26 cellular contexts compared by ENCODE assay signal in genomic region chr9:100120286-100120685, GRCh38. TPM values are rescaled to one million over a fixed set of nuclear protein-coding genes. Genes with fewer than 3 reads are reported as not detected.
DNase-seq lines count a peak whose midpoint lies in the region; ATAC-seq and TF ChIP-seq lines count a peak whose summit lies in the region.
"Had no signal": no experiment of that assay in that cellular context is flagged by ENCODE, and none has a peak within 500 bp of the region (broad histone marks: within the 10 kb centered on the region; RNA-seq: fewer than 3 reads in every experiment).

No MANE protein-coding gene starts in this region.

- no peaks in the 10 kb centered on the region for H3K27me3 ChIP-seq in uterus
- H3K27me3 ChIP-seq: BE2C had no signal

- no peaks in the 10 kb centered on the region for H3K9me3 ChIP-seq in uterus
- H3K9me3 ChIP-seq: BE2C had no signal

- no peaks in the 10 kb centered on the region for H3K36me3 ChIP-seq in uterus
- H3K36me3 ChIP-seq: BE2C had no signal

- DNase-seq in activated CD4-positive, CD25-positive, alpha-beta regulatory T cell (lab: John Stamatoyannopoulos, UW) = no peak
- DNase-seq in activated naive CD4-positive, alpha-beta T cell treated with anti-CD3 and anti-CD28 coated beads, Interleukin-2, amount 50 U/mL, for 72 hours (ENCODE audit: low spot score in 2 of 2) = no peak
- DNase-seq in activated naive CD4-positive, alpha-beta T cell treated with Interleukin-2 at 50 U/mL for 16 hours = no peak
- DNase-seq in nephron progenitor cell (no peak), SW 1271 (lab: John Stamatoyannopoulos, UW) (no peak), uterus (no peak)
- DNase-seq: BE2C; CD8-positive, alpha-beta memory T cell; DMS 273 treated with DMSO at 0.1 percent for 48 hours; DMS79; EL; GDM1; HCEC 1CT; NCI-H1048; NCI-H1417; NCI-H1694; NCI-H2029 treated with DMSO at 0.1 percent for 48 hours; NCI-H446 treated with DMSO at 0.1 percent for 48 hours; NCI-H526; NCI-H82; NK-92 treated with Interleukin-12 subunit alpha and Interleukin-12 subunit beta, amount 100 ng/mL, for 24 hours; PC-3 had no signal

- peak; percentile 32 to 73 for ATAC-seq in activated CD4-positive, CD25-positive, alpha-beta regulatory T cell treated with anti-CD3 and anti-CD28 coated beads, Interleukin-2, amount 50 U/mL, for 24 hours
- peak; percentile 70 to 97 for ATAC-seq in activated naive CD4-positive, alpha-beta T cell treated with anti-CD3 and anti-CD28 coated beads, Interleukin-2, amount 50 U/mL, for 72 hours
- ATAC-seq: PC-3 had no signal

- no peaks in the 10 kb centered on the region for H3K9me3 Mint-ChIP-seq in activated naive CD4-positive, alpha-beta T cell treated with anti-CD3 and anti-CD28 coated beads, Interleukin-2, amount 50 U/mL, for 72 hours
- H3K9me3 Mint-ChIP-seq in nephron progenitor cell = peaks cover 2% of the 10 kb centered on the region
- H3K9me3 Mint-ChIP-seq: CD8-positive, alpha-beta memory T cell had no signal

- no peaks in the 10 kb centered on the region for H3K4me1 Mint-ChIP-seq in nephron progenitor cell
- H3K4me1 Mint-ChIP-seq: CD14-positive monocyte had no signal

- intact Hi-C loops in uterus (cut with DNase I; ENCODE audit: low total_unique reads) = no loop called here

- no peak overlapping the region for H3K4me3 ChIP-seq in uterus

- H3K4me1 ChIP-seq in uterus = no peaks in the 10 kb centered on the region
- H3K4me1 ChIP-seq: BE2C had no signal

- H3K27ac ChIP-seq in uterus = no peak overlapping the region
- H3K27ac ChIP-seq: 22Rv1, KMS-11 had no signal

- H3K27me3 Mint-ChIP-seq in nephron progenitor cell (ENCODE audit: low read depth, poor library complexity) = no peaks in the 10 kb centered on the region
- H3K27me3 Mint-ChIP-seq: CD8-positive, alpha-beta memory T cell had no signal

- no peak for TF ChIP-seq POLR2A in uterus (IDR thresholded peaks at IDR 0.05)

- no peak overlapping the region for H3K4me3 Mint-ChIP-seq in nephron progenitor cell
- H3K4me3 Mint-ChIP-seq: CD14-positive monocyte; CD8-positive, alpha-beta memory T cell had no signal

- peak overlapping the region in 1 of 2 donors; percentile 11 for H3K27ac Mint-ChIP-seq in activated naive CD4-positive, alpha-beta T cell treated with anti-CD3 and anti-CD28 coated beads, Interleukin-2, amount 50 U/mL, for 72 hours
- H3K27ac Mint-ChIP-seq in nephron progenitor cell = peak overlapping the region; percentile 54

- peaks cover 0 to 3% of the 10 kb centered on the region in 2 donors for H3K36me3 Mint-ChIP-seq in activated naive CD4-positive, alpha-beta T cell treated with anti-CD3 and anti-CD28 coated beads, Interleukin-2, amount 50 U/mL, for 72 hours
- peaks cover 57% of the 10 kb centered on the region for H3K36me3 Mint-ChIP-seq in nephron progenitor cell (ENCODE audit: low read depth)

- TF ChIP-seq CTCF in nephron progenitor cell (IDR thresholded peaks at IDR 0.05) (no peak), uterus (IDR thresholded peaks at IDR 0.05) (no peak)

RNA-seq across cellular contexts. Expression of gene INVS, which starts 21.2 kb away (rescaled TPM):
- 10 to 100 TPM in 1 of 2 donors, 1 to 10 TPM in 1; 9.1 to 15.9 TPM for total RNA-seq in activated naive CD4-positive, alpha-beta T cell treated with anti-CD3 and anti-CD28 coated beads, Interleukin-2, amount 50 U/mL, for 72 hours
- total RNA-seq in uterus = 10 to 100 TPM in 3 of 4 donors, 1 to 10 TPM in 1; 8.2 to 59.2 (median 26.0) TPM

RNA-seq across cellular contexts. Expression of gene ERP44, which starts 21.5 kb away (rescaled TPM):
- 10 to 100 TPM; 10.7 to 11.5 TPM for total RNA-seq in activated naive CD4-positive, alpha-beta T cell treated with anti-CD3 and anti-CD28 coated beads, Interleukin-2, amount 50 U/mL, for 72 hours
- total RNA-seq in uterus = 10 to 100 TPM in 2 of 4 donors, 1 to 10 TPM in 2; 7.6 to 21.9 (median 12.6) TPM
